In genomic region chr6:39196648-39197047, GRCh38 we compare ENCODE assay signal across 22 cellular contexts. TPM values are rescaled to one million over a fixed set of nuclear protein-coding genes. Genes with fewer than 3 reads are reported as not detected.
DNase-seq lines count a peak whose midpoint lies in the region; ATAC-seq, FAIRE-seq and TF ChIP-seq lines count a peak whose summit lies in the region.
"Had no signal": no experiment of that assay in that cellular context is flagged by ENCODE, and none has a peak within 500 bp of the region (broad histone marks: within the 10 kb centered on the region; RNA-seq: fewer than 3 reads in every experiment).

No MANE protein-coding gene starts in this region.

- no peaks in the 10 kb centered on the region for H3K27me3 Mint-ChIP-seq in activated naive CD4-positive, alpha-beta T cell treated with anti-CD3 and anti-CD28 coated beads for 36 hours (ENCODE audit: low read depth)
- H3K27me3 Mint-ChIP-seq in stimulated activated memory B cell treated with anti-CD40 and anti-IgM and Interleukin-4, amounts not matched to agents 10 μg/mL and 1 μg/mL and 100 μg/mL, for 72 hours, result no peaks in the 10 kb centered on the region
- H3K27me3 Mint-ChIP-seq: CD4-positive, CD25-positive, alpha-beta regulatory T cell had no signal

- CTCF ChIA-PET in activated naive CD4-positive, alpha-beta T cell treated with anti-CD3 and anti-CD28 coated beads for 36 hours (lab: Charles Lee), result interaction anchor here (1.1 to 1.5 kb wide), 2 partner anchors 29 to 37 kb away, joined by 3 to 6 read pairs; no protein-coding TSS in a partner anchor

- no peaks in the 10 kb centered on the region for H3K27me3 ChIP-seq in RWPE2 (ENCODE audit: insufficient read depth, poor library complexity, severe bottlenecking)
- H3K27me3 ChIP-seq: upper lobe of right lung had no signal

- H3K36me3 Mint-ChIP-seq in activated naive CD4-positive, alpha-beta T cell treated with anti-CD3 and anti-CD28 coated beads for 36 hours (ENCODE audit: low read depth), result peaks cover 26% of the 10 kb centered on the region
- no peaks in the 10 kb centered on the region for H3K36me3 Mint-ChIP-seq in stimulated activated memory B cell treated with anti-CD40 and anti-IgM and Interleukin-4, amounts not matched to agents 10 μg/mL and 1 μg/mL and 100 μg/mL, for 72 hours
- H3K36me3 Mint-ChIP-seq: CD4-positive, CD25-positive, alpha-beta regulatory T cell had no signal

- FAIRE-seq in kidney (lab: Jason Lieb, UNC), result no peak
- FAIRE-seq: colon, endometrium had no signal

- H3K4me3 ChIP-seq in RWPE2 (ENCODE audit: severe bottlenecking) (no peak overlapping the region), kidney (ENCODE audit: low read length in 2 of 2) (no peak overlapping the region)
- H3K4me3 ChIP-seq: GM23338, upper lobe of right lung had no signal

- no peaks in the 10 kb centered on the region for H3K9me3 Mint-ChIP-seq in activated naive CD4-positive, alpha-beta T cell treated with anti-CD3 and anti-CD28 coated beads for 36 hours
- H3K9me3 Mint-ChIP-seq in stimulated activated memory B cell treated with anti-CD40 and anti-IgM and Interleukin-4, amounts not matched to agents 10 μg/mL and 1 μg/mL and 100 μg/mL, for 72 hours, result no peaks in the 10 kb centered on the region
- H3K9me3 Mint-ChIP-seq: CD4-positive, CD25-positive, alpha-beta regulatory T cell; GM23338 had no signal

- H3K9me3 ChIP-seq in RWPE2 (ENCODE audit: severe bottlenecking), result no peaks in the 10 kb centered on the region
- no peaks in the 10 kb centered on the region for H3K9me3 ChIP-seq in kidney (ENCODE audit: control insufficient read depth in 1 of 2, low read length in 2 of 2)
- H3K9me3 ChIP-seq: upper lobe of right lung had no signal

- TF ChIP-seq CTCF in RWPE2 (IDR thresholded peaks at IDR 0.05; ENCODE audit: poor library complexity, severe bottlenecking) (no peak), kidney (IDR thresholded peaks at IDR 0.05; ENCODE audit: borderline replicate concordance, extremely low read depth, insufficient read depth) (no peak)

- peak; percentile 24 for DNase-seq in activated naive CD4-positive, alpha-beta T cell treated with anti-CD3 and anti-CD28 coated beads for 36 hours
- no peak for DNase-seq in activated naive CD4-positive, alpha-beta T cell treated with anti-CD3 and anti-CD28 coated beads, Interleukin-2, amount 50 U/mL, for 16 hours
- DNase-seq in RWPE2 (ENCODE audit: low spot score), result no peak
- DNase-seq in kidney, result peak; percentile 30
- DNase-seq in NCI-H1436 (lab: John Stamatoyannopoulos, UW), result no peak
- DNase-seq in activated CD8-positive, alpha-beta memory T cell treated with anti-CD3 and anti-CD28 coated beads for 24 hours, result no peak
- no peak for DNase-seq in cerebellum (ENCODE audit: low spot score)
- DNase-seq: activated CD4-positive, CD25-positive, alpha-beta regulatory T cell; CD4-positive, CD25-positive, alpha-beta regulatory T cell; hippocampal formation; islet precursor cell; NCI-H345; NK-92 treated with Interleukin-12 subunit alpha and Interleukin-12 subunit beta, amount 100 ng/mL, for 24 hours; nucleus accumbens; Right ventricle myocardium superior; stimulated activated CD4-positive, alpha-beta T cell treated with anti-CD3 and anti-CD28 coated beads, Interleukin-15, amount 100 ng/mL, for 24 hours; stimulated activated naive CD4-positive, alpha-beta T cell; upper lobe of right lung had no signal

- H3K9ac ChIP-seq in kidney (ENCODE audit: low read length in 2 of 2), result no peak overlapping the region

- no peak overlapping the region for H3K27ac Mint-ChIP-seq in activated naive CD4-positive, alpha-beta T cell treated with anti-CD3 and anti-CD28 coated beads for 36 hours
- peak overlapping the region; percentile 36 for H3K27ac Mint-ChIP-seq in stimulated activated memory B cell treated with anti-CD40 and anti-IgM and Interleukin-4, amounts not matched to agents 10 μg/mL and 1 μg/mL and 100 μg/mL, for 72 hours
- H3K27ac Mint-ChIP-seq: GM23338 had no signal

- H3K27ac ChIP-seq in RWPE2 (ENCODE audit: poor library complexity, severe bottlenecking) (no peak overlapping the region), kidney (ENCODE audit: low read depth in 2 of 2, low read length in 2 of 2) (no peak overlapping the region)
- H3K27ac ChIP-seq: upper lobe of right lung had no signal

- peaks cover 7% of the 10 kb centered on the region for H3K4me1 Mint-ChIP-seq in activated naive CD4-positive, alpha-beta T cell treated with anti-CD3 and anti-CD28 coated beads for 36 hours (ENCODE audit: low read depth)
- H3K4me1 Mint-ChIP-seq in stimulated activated memory B cell treated with anti-CD40 and anti-IgM and Interleukin-4, amounts not matched to agents 10 μg/mL and 1 μg/mL and 100 μg/mL, for 72 hours, result peaks cover 31% of the 10 kb centered on the region
- H3K4me1 Mint-ChIP-seq: CD4-positive, CD25-positive, alpha-beta regulatory T cell had no signal

- ATAC-seq in RWPE2 (ENCODE audit: low read depth), result peak; percentile 83
- ATAC-seq in stimulated activated memory B cell treated with anti-CD40 and anti-IgM and Interleukin-4, amounts not matched to agents 10 μg/mL and 1 μg/mL and 100 μg/mL, for 72 hours, result peak; percentile 55
- ATAC-seq: GM23338, upper lobe of right lung had no signal

- peaks cover 5% of the 10 kb centered on the region; the same call in 1 of the 2 replicates for H3K36me3 ChIP-seq in RWPE2 (ENCODE audit: low read depth)
- peaks cover 21 to 31% of the 10 kb centered on the region in 2 donors for H3K36me3 ChIP-seq in kidney (ENCODE audit: control insufficient read depth in 1 of 2, insufficient read depth in 2 of 2, low read length in 2 of 2)

- no peak overlapping the region for H3K4me3 Mint-ChIP-seq in activated naive CD4-positive, alpha-beta T cell treated with anti-CD3 and anti-CD28 coated beads for 36 hours
- no peak overlapping the region for H3K4me3 Mint-ChIP-seq in stimulated activated memory B cell treated with anti-CD40 and anti-IgM and Interleukin-4, amounts not matched to agents 10 μg/mL and 1 μg/mL and 100 μg/mL, for 72 hours
- H3K4me3 Mint-ChIP-seq: CD4-positive, CD25-positive, alpha-beta regulatory T cell; GM23338 had no signal

- H3K4me1 ChIP-seq in RWPE2 (ENCODE audit: insufficient read depth, poor library complexity, severe bottlenecking) (peaks cover 3% of the 10 kb centered on the region), kidney (ENCODE audit: control insufficient read depth in 1 of 2, insufficient read depth in 1 of 2, low read depth in 1 of 2, low read length in 2 of 2) (peaks cover 20 to 33% of the 10 kb centered on the region in 2 donors)

- intact Hi-C loops in activated naive CD4-positive, alpha-beta T cell treated with anti-CD3 and anti-CD28 coated beads for 36 hours (cut with micrococcal nuclease), result no loop called here
- intact Hi-C loops in kidney (cut with DNase I), result no loop called here

RNA-seq across cellular contexts. Expression of gene KCNK5, which starts 32.6 kb away (rescaled TPM):
- total RNA-seq in activated naive CD4-positive, alpha-beta T cell treated with anti-CD3 and anti-CD28 coated beads for 36 hours, result 1 to 10 TPM; 9.0 to 9.2 TPM
- total RNA-seq in kidney (77.0 TPM), cerebellum (0.27 TPM)
- polyA plus RNA-seq in kidney (ENCODE audit: insufficient read depth, low read depth, low replicate concordance), result 48.4 TPM

Comparison
In these comparisons a context has a peak if more than half of its experiments do, and no peak if none do; other contexts are left out.
1. DNase-seq: peak in activated naive CD4-positive, alpha-beta T cell treated with anti-CD3 and anti-CD28 coated beads for 36 hours (single experiment) and kidney (single experiment); none in activated naive CD4-positive, alpha-beta T cell treated with anti-CD3 and anti-CD28 coated beads, Interleukin-2, amount 50 U/mL, for 16 hours (single experiment), RWPE2 (single experiment), NCI-H1436 (single experiment), activated CD8-positive, alpha-beta memory T cell treated with anti-CD3 and anti-CD28 coated beads for 24 hours (single experiment) and cerebellum (single experiment).